ENCODE assay signal across 8 cellular contexts in genomic region chr6:149938571-149939462, GRCh38. TPM values are rescaled to one million over a fixed set of nuclear protein-coding genes. Genes with fewer than 3 reads are reported as not detected.
DNase-seq lines count a peak whose midpoint lies in the region; ATAC-seq, FAIRE-seq and TF ChIP-seq lines count a peak whose summit lies in the region.

No MANE protein-coding gene starts in this region.

- peak; percentile 66 for FAIRE-seq in GM12892 (lab: Jason Lieb, UNC)

- no peak overlapping the region for H3K9ac ChIP-seq in iPS-18a (ENCODE audit: low read length)

- TF ChIP-seq POLR2A in GM12892 (IDR thresholded peaks at IDR 0.05; ENCODE audit: low read depth, low read length) = no peak

- H3K27ac Mint-ChIP-seq in activated T-helper 2 cell treated with anti-CD3 and anti-CD28 coated beads, Interferon-gamma antibody, Interleukin-2, Interleukin-4, amounts not matched to agents 10 μg/mL and 5 μg/mL and 100 μg/mL, durations not matched to agents 14 hours and 24 hours and 36 hours = no peak overlapping the region
- peak overlapping the region; percentile 3 for H3K27ac Mint-ChIP-seq in stimulated activated effector memory CD8-positive, alpha-beta T cell treated with anti-CD3 and anti-CD28 coated beads, Interleukin-12 subunit alpha, Interleukin-12 subunit beta, amount 100 ng/mL, for 72 hours

- no peaks in the 10 kb centered on the region for H3K36me3 ChIP-seq in iPS-18a (ENCODE audit: control insufficient read depth, low read depth, low read length)

- peak overlapping the region; percentile 65 for H3K4me3 Mint-ChIP-seq in activated T-helper 2 cell treated with anti-CD3 and anti-CD28 coated beads, Interferon-gamma antibody, Interleukin-2, Interleukin-4, amounts not matched to agents 10 μg/mL and 5 μg/mL and 100 μg/mL, durations not matched to agents 14 hours and 24 hours and 36 hours (ENCODE audit: low read depth)
- peak overlapping the region; percentile 77 for H3K4me3 Mint-ChIP-seq in stimulated activated effector memory CD8-positive, alpha-beta T cell treated with anti-CD3 and anti-CD28 coated beads, Interleukin-12 subunit alpha, Interleukin-12 subunit beta, amount 100 ng/mL, for 72 hours

- H3K9me3 Mint-ChIP-seq in activated T-helper 2 cell treated with anti-CD3 and anti-CD28 coated beads, Interferon-gamma antibody, Interleukin-2, Interleukin-4, amounts not matched to agents 10 μg/mL and 5 μg/mL and 100 μg/mL, durations not matched to agents 14 hours and 24 hours and 36 hours = no peaks in the 10 kb centered on the region
- H3K9me3 Mint-ChIP-seq in stimulated activated effector memory CD8-positive, alpha-beta T cell treated with anti-CD3 and anti-CD28 coated beads, Interleukin-12 subunit alpha, Interleukin-12 subunit beta, amount 100 ng/mL, for 72 hours = no peaks in the 10 kb centered on the region

- TF ChIP-seq CTCF in LNCaP clone FGC (IDR thresholded peaks at IDR 0.05; ENCODE audit: control insufficient read depth, extremely low read depth, insufficient read depth) = no peak

- H3K4me3 ChIP-seq in LNCaP clone FGC (ENCODE audit: low read depth, low read length) (peak overlapping the region; percentile 41), iPS-18a (ENCODE audit: low read length) (peak overlapping the region; percentile 38)

- H3K27ac ChIP-seq in iPS-18a (ENCODE audit: low read length) = no peak overlapping the region

- peaks cover 83% of the 10 kb centered on the region for H3K27me3 Mint-ChIP-seq in activated T-helper 2 cell treated with anti-CD3 and anti-CD28 coated beads, Interferon-gamma antibody, Interleukin-2, Interleukin-4, amounts not matched to agents 10 μg/mL and 5 μg/mL and 100 μg/mL, durations not matched to agents 14 hours and 24 hours and 36 hours (ENCODE audit: low read depth)

- no peaks in the 10 kb centered on the region for H3K4me1 ChIP-seq in iPS-18a (ENCODE audit: control insufficient read depth, low read depth, low read length)

- intact Hi-C loops in activated T-helper 2 cell treated with anti-CD3 and anti-CD28 coated beads, Interferon-gamma antibody, Interleukin-2, Interleukin-4, amounts not matched to agents 10 μg/mL and 5 μg/mL and 100 μg/mL, durations not matched to agents 14 hours and 24 hours and 36 hours (cut with micrococcal nuclease) = loop anchor here (2.0 to 10.0 kb wide), 3 partner anchors 52 to 476 kb away; no protein-coding TSS in a partner anchor

- H3K9me3 ChIP-seq in iPS-18a (ENCODE audit: control insufficient read depth, low read depth, low read length) = no peaks in the 10 kb centered on the region

- peak; percentile 68 for DNase-seq in GM12892 (ENCODE audit: insufficient read length)
- DNase-seq in LNCaP clone FGC (ENCODE audit: low read depth) = no peak
- peak; percentile 55 for DNase-seq in activated T-helper 2 cell treated with anti-CD3 and anti-CD28 coated beads, Interferon-gamma antibody, Interleukin-2, Interleukin-4, amounts not matched to agents 10 μg/mL and 5 μg/mL and 100 μg/mL, durations not matched to agents 14 hours and 24 hours and 36 hours (ENCODE audit: low spot score)
- no peak for DNase-seq in stimulated activated effector memory CD8-positive, alpha-beta T cell treated with anti-CD3 and anti-CD28 coated beads, Interleukin-12 subunit alpha, Interleukin-12 subunit beta, amount 100 ng/mL, for 72 hours (ENCODE audit: low spot score in 2 of 2)
- no peak for DNase-seq in NCI-H2081 treated with DMSO at 0.1 percent for 48 hours (lab: John Stamatoyannopoulos, UW)
- DNase-seq in HPDE6-E6E7 (ENCODE audit: extremely low spot score) = no peak

- H3K27me3 ChIP-seq in iPS-18a (ENCODE audit: control insufficient read depth, insufficient read depth, low read length) = peaks cover 100% of the 10 kb centered on the region

- ATAC-seq in GM21717 (IDR thresholded peaks at IDR 0.05; ENCODE audit: unreplicated experiment) = peak; percentile 77
- ATAC-seq in stimulated activated effector memory CD8-positive, alpha-beta T cell treated with anti-CD3 and anti-CD28 coated beads, Interleukin-12 subunit alpha, Interleukin-12 subunit beta, amount 100 ng/mL, for 72 hours = peak; percentile 42

- H3K36me3 Mint-ChIP-seq in activated T-helper 2 cell treated with anti-CD3 and anti-CD28 coated beads, Interferon-gamma antibody, Interleukin-2, Interleukin-4, amounts not matched to agents 10 μg/mL and 5 μg/mL and 100 μg/mL, durations not matched to agents 14 hours and 24 hours and 36 hours (ENCODE audit: low read depth) = no peaks in the 10 kb centered on the region
- peaks cover 9% of the 10 kb centered on the region for H3K36me3 Mint-ChIP-seq in stimulated activated effector memory CD8-positive, alpha-beta T cell treated with anti-CD3 and anti-CD28 coated beads, Interleukin-12 subunit alpha, Interleukin-12 subunit beta, amount 100 ng/mL, for 72 hours

- peaks cover 34% of the 10 kb centered on the region for H3K4me1 Mint-ChIP-seq in activated T-helper 2 cell treated with anti-CD3 and anti-CD28 coated beads, Interferon-gamma antibody, Interleukin-2, Interleukin-4, amounts not matched to agents 10 μg/mL and 5 μg/mL and 100 μg/mL, durations not matched to agents 14 hours and 24 hours and 36 hours (ENCODE audit: low read depth)
- peaks cover 51% of the 10 kb centered on the region for H3K4me1 Mint-ChIP-seq in stimulated activated effector memory CD8-positive, alpha-beta T cell treated with anti-CD3 and anti-CD28 coated beads, Interleukin-12 subunit alpha, Interleukin-12 subunit beta, amount 100 ng/mL, for 72 hours

RNA-seq across cellular contexts. Expression of gene ULBP2, which starts 3.0 kb away (rescaled TPM):
- polyA plus RNA-seq in GM12892 (2012; ENCODE audit: missing spikeins) = not detected
- total RNA-seq in activated T-helper 2 cell treated with anti-CD3 and anti-CD28 coated beads, Interferon-gamma antibody, Interleukin-2, Interleukin-4, amounts not matched to agents 10 μg/mL and 5 μg/mL and 100 μg/mL, durations not matched to agents 14 hours and 24 hours and 36 hours = 0.14 and 0.18 TPM in 2 replicates

RNA-seq across cellular contexts. Expression of gene RAET1G, which starts 15.9 kb away (rescaled TPM):
- polyA plus RNA-seq in GM12892 (2012; ENCODE audit: missing spikeins) = not detected
- total RNA-seq in activated T-helper 2 cell treated with anti-CD3 and anti-CD28 coated beads, Interferon-gamma antibody, Interleukin-2, Interleukin-4, amounts not matched to agents 10 μg/mL and 5 μg/mL and 100 μg/mL, durations not matched to agents 14 hours and 24 hours and 36 hours = not detected in 2 replicates

RNA-seq across cellular contexts. Expression of gene ULBP1, which starts 24.9 kb away (rescaled TPM):
- 0.08 TPM for polyA plus RNA-seq in GM12892 (2012; ENCODE audit: missing spikeins)
- total RNA-seq in activated T-helper 2 cell treated with anti-CD3 and anti-CD28 coated beads, Interferon-gamma antibody, Interleukin-2, Interleukin-4, amounts not matched to agents 10 μg/mL and 5 μg/mL and 100 μg/mL, durations not matched to agents 14 hours and 24 hours and 36 hours = 0.41 and 0.48 TPM in 2 replicates

RNA-seq across cellular contexts. Expression of gene RAET1E, which starts 40.9 kb away (rescaled TPM):
- polyA plus RNA-seq in GM12892 (2012; ENCODE audit: missing spikeins) = not detected
- not detected in 2 replicates for total RNA-seq in activated T-helper 2 cell treated with anti-CD3 and anti-CD28 coated beads, Interferon-gamma antibody, Interleukin-2, Interleukin-4, amounts not matched to agents 10 μg/mL and 5 μg/mL and 100 μg/mL, durations not matched to agents 14 hours and 24 hours and 36 hours

Comparison
In these comparisons a context has a peak if more than half of its experiments do, and no peak if none do; other contexts are left out.
1. DNase-seq: peak in GM12892 (single experiment) and activated T-helper 2 cell treated with anti-CD3 and anti-CD28 coated beads, Interferon-gamma antibody, Interleukin-2, Interleukin-4, amounts not matched to agents 10 μg/mL and 5 μg/mL and 100 μg/mL, durations not matched to agents 14 hours and 24 hours and 36 hours (single experiment); none in LNCaP clone FGC (single experiment), stimulated activated effector memory CD8-positive, alpha-beta T cell treated with anti-CD3 and anti-CD28 coated beads, Interleukin-12 subunit alpha, Interleukin-12 subunit beta, amount 100 ng/mL, for 72 hours (0 of 2), NCI-H2081 treated with DMSO at 0.1 percent for 48 hours (single experiment) and HPDE6-E6E7 (single experiment).